In genomic region chr10:117363027-117363426, GRCh38 we compare ENCODE assay signal across 12 cellular contexts. TPM values are rescaled to one million over a fixed set of nuclear protein-coding genes. Genes with fewer than 3 reads are reported as not detected.
DNase-seq lines count a peak whose midpoint lies in the region; ATAC-seq and TF ChIP-seq lines count a peak whose summit lies in the region.
"Had no signal": no experiment of that assay in that cellular context is flagged by ENCODE, and none has a peak within 500 bp of the region (broad histone marks: within the 10 kb centered on the region; RNA-seq: fewer than 3 reads in every experiment).

No MANE protein-coding gene starts in this region.

- DNase-seq in activated CD8-positive, alpha-beta memory T cell treated with anti-CD3 and anti-CD28 coated beads, Interleukin-2, amount 10 ng/mL, durations not matched to agents 7 days and 5 days = no peak
- no peak for DNase-seq in activated CD8-positive, alpha-beta memory T cell treated with anti-CD3 and anti-CD28 coated beads for 24 hours
- DNase-seq in astrocyte of the cerebellum (ENCODE audit: low read depth) (peak; percentile 71), NCI-H2196 (lab: John Stamatoyannopoulos, UW; ENCODE audit: unreplicated experiment) (no peak), Caco-2 (no peak), left lung (no peak)
- DNase-seq in stimulated activated naive CD8-positive, alpha-beta T cell treated with anti-CD3 and anti-CD28 coated beads, Interleukin-15, Interleukin-2, amounts not matched to agents 100 U/mL and 50 U/mL, for 24 hours = no peak
- DNase-seq: activated effector memory CD4-positive, alpha-beta T cell treated with Interleukin-2 at 50 U/mL for 16 hours; KG1 had no signal

- BruUV-seq in Caco-2 (replicated peaks; lab: Mats Ljungman, UMichigan) = no TSS peak

- no peaks in the 10 kb centered on the region for H3K9me3 Mint-ChIP-seq in activated CD8-positive, alpha-beta memory T cell treated with anti-CD3 and anti-CD28 coated beads, Interleukin-2, amount 10 ng/mL, durations not matched to agents 7 days and 5 days (ENCODE audit: low read depth)
- no peaks in the 10 kb centered on the region for H3K9me3 Mint-ChIP-seq in Caco-2 (ENCODE audit: unreplicated experiment)
- H3K9me3 Mint-ChIP-seq: neural progenitor cell had no signal

- ATAC-seq in activated CD8-positive, alpha-beta memory T cell treated with anti-CD3 and anti-CD28 coated beads, Interleukin-2, amount 10 ng/mL, durations not matched to agents 7 days and 5 days = peak; percentile 63
- peak; percentile 42 for ATAC-seq in HG03103 (IDR thresholded peaks at IDR 0.05; ENCODE audit: low read depth, unreplicated experiment)
- peak; percentile 70 for ATAC-seq in stimulated activated naive CD8-positive, alpha-beta T cell treated with anti-CD3 and anti-CD28 coated beads, Interleukin-15, Interleukin-2, amounts not matched to agents 100 U/mL and 50 U/mL, for 24 hours
- ATAC-seq in left lung = no peak

- H3K4me1 ChIP-seq in Caco-2 (peaks cover 71% of the 10 kb centered on the region), left lung (peaks cover 24 to 77% of the 10 kb centered on the region in 2 donors)
- H3K4me1 ChIP-seq: neural progenitor cell had no signal

- POLR2A ChIA-PET in Caco-2 (lab: Charles Lee) = interaction anchor here (0.6 kb wide), 1 partner anchor 122 kb away, joined by 3 read pairs; no protein-coding TSS in a partner anchor

- TF ChIP-seq CTCF in astrocyte of the cerebellum (IDR thresholded peaks at IDR 0.05; ENCODE audit: low read depth, low read length, missing control alignments) (no peak), Caco-2 (IDR thresholded peaks at IDR 0.05; ENCODE audit: insufficient read depth in 1 of 2, low read depth in 1 of 2, low read length in 1 of 2, severe bottlenecking in 1 of 2, unreplicated experiment in 1 of 2) (no peak), left lung (IDR thresholded peaks at IDR 0.05) (no peak)

- H3K27ac ChIP-seq in left lung = no peak overlapping the region
- H3K27ac ChIP-seq: neural progenitor cell had no signal

- no peak overlapping the region for H3K4me3 Mint-ChIP-seq in activated CD8-positive, alpha-beta memory T cell treated with anti-CD3 and anti-CD28 coated beads, Interleukin-2, amount 10 ng/mL, durations not matched to agents 7 days and 5 days
- no peak overlapping the region for H3K4me3 Mint-ChIP-seq in Caco-2 (ENCODE audit: unreplicated experiment)
- H3K4me3 Mint-ChIP-seq: neural progenitor cell had no signal

- CTCF ChIA-PET in activated CD8-positive, alpha-beta memory T cell treated with anti-CD3 and anti-CD28 coated beads, Interleukin-2, amount 10 ng/mL, durations not matched to agents 7 days and 5 days (lab: Charles Lee) = no interaction called here
- CTCF ChIA-PET in Caco-2 (lab: Charles Lee) = no interaction called here

- H3K36me3 Mint-ChIP-seq in activated CD8-positive, alpha-beta memory T cell treated with anti-CD3 and anti-CD28 coated beads, Interleukin-2, amount 10 ng/mL, durations not matched to agents 7 days and 5 days = peaks cover 7% of the 10 kb centered on the region
- no peaks in the 10 kb centered on the region for H3K36me3 Mint-ChIP-seq in Caco-2 (ENCODE audit: insufficient read depth, unreplicated experiment)

- no peaks in the 10 kb centered on the region for H3K9me3 ChIP-seq in Caco-2
- H3K9me3 ChIP-seq in left lung = no peaks in the 10 kb centered on the region

- H3K4me3 ChIP-seq in astrocyte of the cerebellum (ENCODE audit: low read depth, low read length) (no peak overlapping the region), Caco-2 (ENCODE audit: low read depth, low read length) (no peak overlapping the region), left lung (no peak overlapping the region)
- H3K4me3 ChIP-seq: neural progenitor cell, SK-N-MC had no signal

- no peaks in the 10 kb centered on the region for H3K27me3 ChIP-seq in Caco-2 (replicated peaks; ENCODE audit: control insufficient read depth, insufficient read depth, low read length)
- no peaks in the 10 kb centered on the region for H3K27me3 ChIP-seq in left lung
- H3K27me3 ChIP-seq: neural progenitor cell had no signal

- no peak overlapping the region for H3K27ac Mint-ChIP-seq in activated CD8-positive, alpha-beta memory T cell treated with anti-CD3 and anti-CD28 coated beads, Interleukin-2, amount 10 ng/mL, durations not matched to agents 7 days and 5 days
- H3K27ac Mint-ChIP-seq in Caco-2 (ENCODE audit: unreplicated experiment) = no peak overlapping the region
- H3K27ac Mint-ChIP-seq: neural progenitor cell had no signal

- intact Hi-C loops in Caco-2 (cut with micrococcal nuclease; ENCODE audit: unreplicated experiment) = no loop called here
- intact Hi-C loops in left lung (cut with DNase I) = no loop called here

- H3K27me3 Mint-ChIP-seq in activated CD8-positive, alpha-beta memory T cell treated with anti-CD3 and anti-CD28 coated beads, Interleukin-2, amount 10 ng/mL, durations not matched to agents 7 days and 5 days = no peaks in the 10 kb centered on the region
- no peaks in the 10 kb centered on the region for H3K27me3 Mint-ChIP-seq in Caco-2 (ENCODE audit: insufficient read depth, unreplicated experiment)

- peaks cover 46% of the 10 kb centered on the region for H3K4me1 Mint-ChIP-seq in activated CD8-positive, alpha-beta memory T cell treated with anti-CD3 and anti-CD28 coated beads, Interleukin-2, amount 10 ng/mL, durations not matched to agents 7 days and 5 days
- peaks cover 45% of the 10 kb centered on the region for H3K4me1 Mint-ChIP-seq in Caco-2 (ENCODE audit: low read depth, unreplicated experiment)

- in situ Hi-C loops in astrocyte of the cerebellum (cut with HindIII; ENCODE audit: low sequenced_read_pairs) = no loop called here

- H3K36me3 ChIP-seq in Caco-2 (ENCODE audit: control insufficient read depth, insufficient read depth, low read length) (no peaks in the 10 kb centered on the region), left lung (no peaks in the 10 kb centered on the region)
- H3K36me3 ChIP-seq: neural progenitor cell had no signal

RNA-seq across cellular contexts. Expression of gene PDZD8, which starts 12.2 kb away (rescaled TPM):
- total RNA-seq in activated CD8-positive, alpha-beta memory T cell treated with anti-CD3 and anti-CD28 coated beads, Interleukin-2, amount 10 ng/mL, durations not matched to agents 7 days and 5 days = 10 to 100 TPM; 18.0 to 18.3 TPM
- total RNA-seq in Caco-2 (2022) = 49.4 and 54.3 TPM in 2 replicates
- 10 to 100 TPM; 32.4 to 38.2 TPM for total RNA-seq in left lung
